10 cellular contexts compared by ENCODE assay signal in the genomic region with DNA sequence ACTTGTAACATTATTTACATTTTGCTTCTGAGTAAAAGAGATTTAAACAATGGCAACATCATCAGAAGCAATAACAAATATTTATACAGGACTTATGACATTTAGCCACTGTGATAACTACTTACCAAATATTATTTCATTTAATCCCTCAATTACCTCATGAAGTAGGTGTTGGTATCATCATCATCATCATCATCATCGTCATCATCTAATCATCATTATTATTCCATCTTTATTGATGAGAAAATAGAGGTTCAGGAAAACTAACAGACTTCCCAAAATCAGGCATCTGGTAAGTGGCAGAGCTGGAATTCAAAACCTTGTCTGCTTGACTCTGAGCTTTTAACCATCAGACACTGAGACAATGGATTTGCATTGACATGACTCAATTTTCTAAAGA.
"Had no signal": no experiment of that assay in that cellular context is flagged by ENCODE, and none has a peak within 500 bp of the region (broad histone marks: within the 10 kb centered on the region; RNA-seq: fewer than 3 reads in every experiment).

No MANE protein-coding gene starts in this region.

- H3K4me2 ChIP-seq: GM23338 had no signal

- FAIRE-seq: H1, H54 had no signal

- H3K4me3 ChIP-seq: GM23248, GM23338, HAP-1 had no signal

- H3K9me3 ChIP-seq: HAP-1 had no signal

- H3K9ac ChIP-seq: GM23248 had no signal

- DNase-seq: GM23248, GOT3, H7, HCEC 1CT, HFFc6 had no signal

- ATAC-seq: HCT116 had no signal

- H2AFZ ChIP-seq: GM23248, GM23338 had no signal

- H3K27ac ChIP-seq: GM23248 had no signal

- H3K36me3 ChIP-seq: HAP-1 had no signal
